ENCODE assay signal across 17 cellular contexts in genomic region chr10:75247797-75248196, GRCh38. TPM values are rescaled to one million over a fixed set of nuclear protein-coding genes. Genes with fewer than 3 reads are reported as not detected.
DNase-seq lines count a peak whose midpoint lies in the region; ATAC-seq and TF ChIP-seq lines count a peak whose summit lies in the region.
"Had no signal": no experiment of that assay in that cellular context is flagged by ENCODE, and none has a peak within 500 bp of the region (broad histone marks: within the 10 kb centered on the region; RNA-seq: fewer than 3 reads in every experiment).

No MANE protein-coding gene starts in this region.

- H3K4me1 ChIP-seq in right atrium auricular region (no peaks in the 10 kb centered on the region), vagina (peaks cover 24% of the 10 kb centered on the region)
- H3K4me1 ChIP-seq: BE2C had no signal

- intact Hi-C loops in cardiac septum (cut with DNase I) = no loop called here
- intact Hi-C loops in left ventricle myocardium superior (cut with micrococcal nuclease) = no loop called here
- intact Hi-C loops in vagina (cut with DNase I) = no loop called here

- H3K4me3 ChIP-seq in right atrium auricular region (no peak overlapping the region), vagina (no peak overlapping the region), coronary artery (no peak overlapping the region)
- H3K4me3 ChIP-seq: K562 had no signal

- POLR2A ChIA-PET in WTC11 (lab: Charles Lee) = no interaction called here

- DNase-seq in cardiac septum (ENCODE audit: low spot score) = peak; percentile 39
- no peak for DNase-seq in right atrium auricular region (ENCODE audit: low spot score)
- DNase-seq in cerebellar cortex (ENCODE audit: low spot score) = peak; percentile 54
- peak; percentile 51 for DNase-seq in left ventricle myocardium superior
- no peak for DNase-seq in vagina (ENCODE audit: extremely low spot score in 2 of 2)
- DNase-seq in coronary artery (ENCODE audit: low spot score) = no peak
- DNase-seq in WTC11 (ENCODE audit: low spot score) = no peak
- DNase-seq: BE2C; CD4-positive, alpha-beta T cell; DMS153; GF-D8; GOT3; NCI-H1417; NCI-H2029 treated with DMSO at 0.1 percent for 48 hours; NCI-H2171 had no signal

- no peaks in the 10 kb centered on the region for H3K36me3 ChIP-seq in right atrium auricular region
- H3K36me3 ChIP-seq in vagina = no peaks in the 10 kb centered on the region
- H3K36me3 ChIP-seq: BE2C had no signal

- H3K27ac Mint-ChIP-seq in WTC11 = no peak overlapping the region
- H3K27ac Mint-ChIP-seq: CD4-positive, alpha-beta T cell had no signal

- CTCF ChIA-PET in WTC11 (lab: Charles Lee) = interaction anchor here (3.0 kb wide), 1 partner anchor 13 kb away, joined by 16 read pairs; the partner anchor contains the start of gene COMTD1

- H3K4me3 Mint-ChIP-seq in WTC11 = no peak overlapping the region
- H3K4me3 Mint-ChIP-seq: CD4-positive, alpha-beta T cell had no signal

- H3K4me1 Mint-ChIP-seq in WTC11 = peaks cover 14% of the 10 kb centered on the region

- H3K36me3 Mint-ChIP-seq in WTC11 = peaks cover 5% of the 10 kb centered on the region

- H3K9me3 ChIP-seq in right atrium auricular region (peaks cover under 1 to 9% of the 10 kb centered on the region in 2 donors), vagina (no peaks in the 10 kb centered on the region)
- H3K9me3 ChIP-seq: BE2C had no signal

- peaks cover 10% of the 10 kb centered on the region for H3K9me3 Mint-ChIP-seq in WTC11

- H3K27ac ChIP-seq in right atrium auricular region = no peak overlapping the region
- peak overlapping the region; percentile 42 for H3K27ac ChIP-seq in vagina
- H3K27ac ChIP-seq in coronary artery = no peak overlapping the region

- TF ChIP-seq POLR2A in vagina (IDR thresholded peaks at IDR 0.05) (no peak), GM18505 (IDR thresholded peaks at IDR 0.05; ENCODE audit: borderline replicate concordance, extremely low read depth, insufficient read depth, insufficient read length) (no peak)

- H3K27me3 ChIP-seq in right atrium auricular region = no peaks in the 10 kb centered on the region
- no peaks in the 10 kb centered on the region for H3K27me3 ChIP-seq in vagina
- H3K27me3 ChIP-seq: BE2C had no signal

- TF ChIP-seq CTCF in right atrium auricular region (IDR thresholded peaks at IDR 0.05) = no peak
- no peak for TF ChIP-seq CTCF in vagina (IDR thresholded peaks at IDR 0.05)
- no peak for TF ChIP-seq CTCF in coronary artery (IDR thresholded peaks at IDR 0.05)
- TF ChIP-seq CTCF in WTC11 (IDR thresholded peaks at IDR 0.05) = no peak

- ATAC-seq in left ventricle myocardium superior (peak; percentile 73), GM18505 (IDR thresholded peaks at IDR 0.05; ENCODE audit: unreplicated experiment) (no peak), WTC11 (no peak)
- ATAC-seq: K562 had no signal

- H3K27me3 Mint-ChIP-seq in WTC11 (ENCODE audit: low read depth) = no peaks in the 10 kb centered on the region

TF ChIP-seq in WTC11, 78 proteins besides CTCF, POLR2A, EP300 and RAD21:
- TF ChIP-seq FOXP1 (CRISPR knock-in tag; IDR thresholded peaks at IDR 0.05; ENCODE audit: borderline replicate concordance) (no peak), ZBTB43 (CRISPR knock-in tag; IDR thresholded peaks at IDR 0.05) (no peak), HMGXB4 (CRISPR knock-in tag; IDR thresholded peaks at IDR 0.05) (no peak), E2F4 (CRISPR knock-in tag; IDR thresholded peaks at IDR 0.05; ENCODE audit: borderline replicate concordance, low read depth) (no peak), TEAD1 (CRISPR knock-in tag; IDR thresholded peaks at IDR 0.05) (no peak), SP1 (CRISPR knock-in tag; conservative IDR thresholded peaks at IDR 0.05) (no peak), ZNF396 (CRISPR knock-in tag; IDR thresholded peaks at IDR 0.05; ENCODE audit: borderline replicate concordance) (no peak), MAX (CRISPR knock-in tag; IDR thresholded peaks at IDR 0.05) (no peak), CBFB (CRISPR knock-in tag; IDR thresholded peaks at IDR 0.05; ENCODE audit: low read depth) (no peak)
TF ChIP-seq in WTC11: peak in this region for 0.

RNA-seq across cellular contexts. Expression of gene COMTD1, which starts 12.0 kb away (rescaled TPM):
- total RNA-seq in cardiac septum = 29.2 TPM
- 10 to 100 TPM; 44.1 to 52.4 TPM for total RNA-seq in right atrium auricular region
- 30.8 TPM for total RNA-seq in left ventricle myocardium superior
- 80.0 TPM for total RNA-seq in vagina
- total RNA-seq in WTC11 (2021) = 46.3 to 49.5 TPM (median 47.8 TPM) in 3 replicates

RNA-seq across cellular contexts. Expression of gene VDAC2, which starts 37.2 kb away (rescaled TPM):
- total RNA-seq in cardiac septum (388 TPM), right atrium auricular region (100 to 1,000 TPM; 278 to 454 TPM), left ventricle myocardium superior (493 TPM), vagina (127 TPM), WTC11 (2021) (283 to 284 TPM (median 283 TPM) in 3 replicates)

Comparison
In these comparisons a context has a peak if more than half of its experiments do, and no peak if none do; other contexts are left out.
1. DNase-seq: peak in cardiac septum (single experiment), cerebellar cortex (single experiment) and left ventricle myocardium superior (single experiment); none in right atrium auricular region (single experiment), vagina (0 of 2), coronary artery (single experiment) and WTC11 (single experiment).